Comparison of ENCODE assay signal across 35 cellular contexts in genomic region chr6:69627625-69628024, GRCh38.
"Had no signal": no experiment of that assay in that cellular context is flagged by ENCODE, and none has a peak within 500 bp of the region (broad histone marks: within the 10 kb centered on the region; RNA-seq: fewer than 3 reads in every experiment).

No MANE protein-coding gene starts in this region.

- H3K9me3 ChIP-seq: MG63 had no signal

- DNase-seq: Karpas-422, Kasumi-1, MG63, MM.1S, MV-4-11, NCI-H1048, NCI-H1092, NCI-H1092 treated with DMSO at 0.1 percent for 48 hours, NCI-H1105, NCI-H1417, NCI-H1417 treated with DMSO at 0.1 percent for 48 hours, NCI-H1436, NCI-H1436 treated with DMSO at 0.1 percent for 48 hours, NCI-H146, NCI-H1694, NCI-H1694 treated with DMSO at 0.1 percent for 48 hours, NCI-H187, NCI-H187 treated with DMSO at 0.1 percent for 48 hours, NCI-H1930, NCI-H2029, NCI-H2029 treated with DMSO at 0.1 percent for 48 hours, NCI-H2081, NCI-H2081 treated with DMSO at 0.1 percent for 48 hours, NCI-H2107, NCI-H2171, NCI-H2171 treated with DMSO at 0.1 percent for 48 hours, NCI-H2227 treated with DMSO at 0.1 percent for 48 hours, NCI-H226, NCI-H345, NCI-H446, NCI-H446 treated with DMSO at 0.1 percent for 48 hours, NCI-H510A, NCI-H510A treated with DMSO at 0.1 percent for 48 hours, NCI-H524, NCI-H524 treated with DMSO at 0.1 percent for 48 hours had no signal

- H3K27me3 ChIP-seq: MG63 had no signal

- H3K4me3 ChIP-seq: MG63 had no signal

- H3K36me3 ChIP-seq: MG63 had no signal
